20 cellular contexts compared by ENCODE assay signal in the genomic region with DNA sequence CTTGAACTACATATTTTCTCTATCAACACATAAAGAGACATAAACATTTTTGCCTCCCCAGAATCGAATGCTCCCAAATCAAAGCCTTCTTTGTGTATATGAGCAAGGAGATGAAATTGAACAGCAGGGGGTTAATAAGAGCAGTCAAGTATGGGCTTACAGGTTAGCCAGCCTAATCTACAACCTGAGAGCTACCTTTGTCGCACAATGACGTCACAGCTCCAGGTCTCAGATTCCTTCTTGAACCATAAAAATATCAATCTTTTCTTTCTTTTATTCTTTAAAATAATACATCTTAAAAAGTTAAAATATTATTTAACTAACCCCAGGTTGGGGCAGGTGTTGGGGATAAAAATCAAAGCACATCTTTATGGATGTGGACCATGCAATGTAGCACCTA.
"Had no signal": no experiment of that assay in that cellular context is flagged by ENCODE, and none has a peak within 500 bp of the region (broad histone marks: within the 10 kb centered on the region; RNA-seq: fewer than 3 reads in every experiment).

No MANE protein-coding gene starts in this region.

- H3K36me3 Mint-ChIP-seq: memory B cell had no signal

- H3K4me1 Mint-ChIP-seq: memory B cell had no signal

- H3K27ac ChIP-seq: coronary artery, dorsolateral prefrontal cortex, esophagus squamous epithelium, gastrocnemius medialis, heart right ventricle, left lung, lower lobe of right lung had no signal

- H3K27me3 ChIP-seq: dorsolateral prefrontal cortex, gastrocnemius medialis, heart right ventricle, left lung had no signal

- H3K27ac Mint-ChIP-seq: memory B cell had no signal

- H3K4me3 ChIP-seq: coronary artery, dorsolateral prefrontal cortex, esophagus squamous epithelium, gastrocnemius medialis, heart right ventricle, left lung, lower lobe of right lung had no signal

- H3K9me3 ChIP-seq: esophagus squamous epithelium, gastrocnemius medialis, lower lobe of right lung had no signal

- H3K4me3 Mint-ChIP-seq: memory B cell had no signal

- DNase-seq: dermis blood vessel endothelial cell; dorsolateral prefrontal cortex; effector CD4-positive, alpha-beta T cell; effector memory CD4-positive, alpha-beta T cell; esophagus squamous epithelium; foreskin fibroblast; foreskin melanocyte; gastrocnemius medialis; glutamatergic neuron; head of caudate nucleus; heart right ventricle; hippocampal formation; left cardiac atrium; left lung; left ventricle myocardium superior; lower lobe of right lung; mesendoderm; midbrain had no signal

- H3K4me1 ChIP-seq: esophagus squamous epithelium, gastrocnemius medialis, heart right ventricle, left lung, lower lobe of right lung had no signal

- H3K27me3 Mint-ChIP-seq: memory B cell had no signal

- H3K36me3 ChIP-seq: esophagus squamous epithelium, gastrocnemius medialis, heart right ventricle, left lung, lower lobe of right lung had no signal
